8 cellular contexts compared by ENCODE assay signal in genomic region chrX:9312922-9313867, GRCh38.
DNase-seq lines count a peak whose midpoint lies in the region; FAIRE-seq and TF ChIP-seq lines count a peak whose summit lies in the region.

No MANE protein-coding gene starts in this region.

- TF ChIP-seq CTCF in GM12872 (IDR thresholded peaks at IDR 0.05; ENCODE audit: insufficient read depth, low read depth, low read length): peak; percentile 77

- FAIRE-seq in HTR-8/SVneo (lab: Jason Lieb, UNC): no peak

- peak; percentile 39 for DNase-seq in H4 (ENCODE audit: low spot score)
- peak; percentile 57 for DNase-seq in NCI-H69 (lab: John Stamatoyannopoulos, UW)
- DNase-seq in activated T-cell treated with anti-CD3 and anti-CD28 coated beads for 4 hours: peak; percentile 71
- peak; percentile 46 for DNase-seq in germinal center (ENCODE audit: low spot score)
- DNase-seq in stimulated activated CD4-positive, alpha-beta T cell treated with anti-CD3 and anti-CD28 coated beads, Interleukin-1b, Interleukin-23, amount 100 ng/mL, for 1 hour (ENCODE audit: low read depth in 2 of 2): peak; percentile 20 to 68
- DNase-seq in amniotic stem cell (lab: John Stamatoyannopoulos, UW): no peak
- no peak for DNase-seq in HTR-8/SVneo (ENCODE audit: insufficient read length, low spot score)

Comparison
In these comparisons a context has a peak if more than half of its experiments do, and no peak if none do; other contexts are left out.
1. DNase-seq: peak in H4 (single experiment), NCI-H69 (single experiment), activated T-cell treated with anti-CD3 and anti-CD28 coated beads for 4 hours (single experiment), germinal center (single experiment) and stimulated activated CD4-positive, alpha-beta T cell treated with anti-CD3 and anti-CD28 coated beads, Interleukin-1b, Interleukin-23, amount 100 ng/mL, for 1 hour (2 of 2); none in amniotic stem cell (single experiment) and HTR-8/SVneo (single experiment).